Comparison of ENCODE assay signal across 8 cellular contexts in genomic region chr16:71426069-71426879, GRCh38.
A peak's percentile ranks its signal among the peaks of the same experiment; 100 is the strongest.
DNase-seq lines count a peak whose midpoint lies in the region; ATAC-seq lines count a peak whose summit lies in the region.

No MANE protein-coding gene starts in this region.

- H3K36me3 ChIP-seq in iPS DF 6.9 (ENCODE audit: control insufficient read depth, insufficient read depth, low read length): no peaks in the 10 kb centered on the region

- no peaks in the 10 kb centered on the region for H3K9me3 ChIP-seq in iPS DF 6.9 (ENCODE audit: control insufficient read depth, insufficient read depth, low read length)

- H3K4me3 ChIP-seq in iPS DF 6.9 (ENCODE audit: low read length): peak overlapping the region; percentile 68; the same call in 1 of the 2 replicates

- H3K4me1 ChIP-seq in iPS DF 6.9 (ENCODE audit: control insufficient read depth, insufficient read depth, low read length): no peaks in the 10 kb centered on the region; the same call in 1 of the 2 replicates

- DNase-seq in AG20443 (ENCODE audit: low spot score) (peak; percentile 56), HuH-7 (ENCODE audit: low spot score) (peak; percentile 88), iPS DF 6.9 (ENCODE audit: low read depth, low spot score) (peak; percentile 94)
- peak; percentile 85 for DNase-seq in activated CD8-positive, alpha-beta memory T cell treated with anti-CD3 and anti-CD28 coated beads, Interleukin-2, amount 50 U/mL, for 48 hours
- peak; percentile 62 for DNase-seq in stimulated activated CD4-positive, alpha-beta T cell treated with anti-CD3 and anti-CD28 coated beads, Interleukin-1b, Interleukin-23, amount 100 ng/mL, for 48 hours

- peak; percentile 89 for ATAC-seq in GM18517 (IDR thresholded peaks at IDR 0.05; ENCODE audit: unreplicated experiment)
- ATAC-seq in GM18873 (IDR thresholded peaks at IDR 0.05; ENCODE audit: low FRiP score, unreplicated experiment): no peak
- no peak for ATAC-seq in HG03139 (IDR thresholded peaks at IDR 0.05; ENCODE audit: unreplicated experiment)

- no peaks in the 10 kb centered on the region for H3K27me3 ChIP-seq in iPS DF 6.9 (ENCODE audit: control insufficient read depth, insufficient read depth, low read length)

- no peak overlapping the region for H3K27ac ChIP-seq in iPS DF 6.9 (ENCODE audit: low read length)

- no CpG with 5 or more reads among the region's 48 CpGs for WGBS in iPS DF 6.9 (ENCODE audit: insufficient coverage, insufficient read length)
